38 cellular contexts compared by ENCODE assay signal in the genomic region with DNA sequence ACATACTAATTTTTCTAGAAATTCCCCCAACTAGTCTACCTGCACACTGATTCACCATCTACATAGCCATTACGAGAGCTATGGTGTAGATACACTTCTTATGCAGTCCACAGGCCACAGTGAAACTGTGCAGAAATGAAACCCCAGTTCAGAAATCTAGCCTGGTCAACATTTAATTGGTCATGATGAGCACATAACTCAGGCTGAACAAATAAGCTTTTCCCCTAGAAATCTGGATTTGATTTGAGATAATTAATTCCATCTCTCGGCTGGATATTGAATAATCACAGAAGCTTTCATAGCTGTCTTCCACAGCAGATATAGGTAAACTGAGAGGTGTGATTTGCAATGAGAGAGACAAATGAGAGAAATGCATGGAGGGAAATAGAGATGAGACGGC. TPM values are rescaled to one million over a fixed set of nuclear protein-coding genes. Genes with fewer than 3 reads are reported as not detected.
DNase-seq lines count a peak whose midpoint lies in the region; ATAC-seq and TF ChIP-seq lines count a peak whose summit lies in the region.
"Had no signal": no experiment of that assay in that cellular context is flagged by ENCODE, and none has a peak within 500 bp of the region (broad histone marks: within the 10 kb centered on the region; RNA-seq: fewer than 3 reads in every experiment).

No MANE protein-coding gene starts in this region.

- in situ Hi-C loops in mammary epithelial cell (cut with MboI; ENCODE audit: low sequenced_read_pairs in 2 of 2) = no loop called here

- TF ChIP-seq RAD21 in SK-N-SH (IDR thresholded peaks at IDR 0.05; ENCODE audit: low read length) = no peak

- dilution Hi-C loops in mammary epithelial cell (cut with HindIII; ENCODE audit: low sequenced_read_pairs) = no loop called here

- H3K4me1 ChIP-seq in mammary epithelial cell (ENCODE audit: insufficient read depth, low read length) = peaks cover 42% of the 10 kb centered on the region
- H3K4me1 ChIP-seq in SK-N-SH (ENCODE audit: control insufficient read depth in 1 of 2, insufficient read depth in 2 of 2, low read depth in 1 of 2, low read length in 1 of 2) = peaks cover 0 to 44% of the 10 kb centered on the region in 2 experiments; a peak in 3 of 4 replicates
- H3K4me1 ChIP-seq: breast epithelium, Peyer's patch, prostate gland, right lobe of liver had no signal

- H3K4me3 Mint-ChIP-seq in MCF 10A (ENCODE audit: unreplicated experiment) = no peak overlapping the region
- H3K4me3 Mint-ChIP-seq: activated naive CD4-positive, alpha-beta T cell treated with anti-CD3 and anti-CD28 coated beads, Interleukin-2, amount 50 U/mL, for 24 hours; CD4-positive, alpha-beta T cell; naive thymus-derived CD4-positive, alpha-beta T cell; stimulated activated effector memory CD8-positive, alpha-beta T cell treated with anti-CD3 and anti-CD28 coated beads, Interleukin-12 subunit alpha, Interleukin-12 subunit beta, amount 100 ng/mL, for 72 hours had no signal

- no peak overlapping the region for H2AFZ ChIP-seq in mammary epithelial cell (ENCODE audit: low read depth, low read length)
- H2AFZ ChIP-seq in SK-N-SH (ENCODE audit: low read depth) = no peak overlapping the region

- WGBS in mammary epithelial cell (ENCODE audit: low coverage, missing lambda C conversion rate) = 81% methylated on average over 3 of the region's 3 CpGs
- WGBS in SK-N-SH (ENCODE audit: low lambda C conversion rate) = 30% methylated on average over 3 of the region's 3 CpGs

- H3K27me3 ChIP-seq in mammary epithelial cell (ENCODE audit: insufficient read depth, low read length) (no peaks in the 10 kb centered on the region), SK-N-SH (ENCODE audit: insufficient read depth) (no peaks in the 10 kb centered on the region)
- H3K27me3 ChIP-seq: breast epithelium, dorsolateral prefrontal cortex, esophagus squamous epithelium, Peyer's patch, right lobe of liver, tibial nerve had no signal

- no peaks in the 10 kb centered on the region for H3K27me3 Mint-ChIP-seq in MCF 10A (ENCODE audit: insufficient read depth, unreplicated experiment)
- H3K27me3 Mint-ChIP-seq: activated naive CD4-positive, alpha-beta T cell treated with anti-CD3 and anti-CD28 coated beads, Interleukin-2, amount 50 U/mL, for 24 hours; CD4-positive, alpha-beta T cell; naive thymus-derived CD4-positive, alpha-beta T cell had no signal

- H3K36me3 ChIP-seq in mammary epithelial cell (ENCODE audit: insufficient read depth, low read length) = no peaks in the 10 kb centered on the region
- no peaks in the 10 kb centered on the region for H3K36me3 ChIP-seq in SK-N-SH (replicated peaks in 1 of 2; ENCODE audit: control insufficient read depth in 1 of 2, insufficient read depth in 2 of 2, low read length in 1 of 2)
- H3K36me3 ChIP-seq: breast epithelium, esophagus squamous epithelium, Peyer's patch, prostate gland, right lobe of liver, tibial nerve, WERI-Rb-1 had no signal

- peak; percentile 44 to 60; a peak in 1 of 4 replicates for TF ChIP-seq EP300 in SK-N-SH (IDR thresholded peaks at IDR 0.05; ENCODE audit: borderline replicate concordance in 1 of 2, low read depth in 1 of 2, low read length in 1 of 2)

- POLR2A ChIA-PET in MCF 10A (lab: Yijun Ruan, JAX) (no interaction called here), SK-N-SH (lab: Yijun Ruan, JAX) (no interaction called here)

- intact Hi-C loops in mammary epithelial cell (cut with micrococcal nuclease) (no loop called here), MCF 10A (cut with micrococcal nuclease) (no loop called here)

- no peak overlapping the region for H3K4me3 ChIP-seq in mammary epithelial cell (replicated peaks in 1 of 3; ENCODE audit: insufficient read depth in 1 of 3, low read depth in 2 of 3, low read length in 3 of 3)
- H3K4me3 ChIP-seq in SK-N-SH (ENCODE audit: low read depth in 2 of 2, low read length in 1 of 2) = no peak overlapping the region
- H3K4me3 ChIP-seq in fibroblast of the aortic adventitia (ENCODE audit: low read depth, low read length) = no peak overlapping the region
- H3K4me3 ChIP-seq: breast epithelium, dorsolateral prefrontal cortex, esophagus squamous epithelium, Peyer's patch, prostate gland, right lobe of liver, tibial nerve had no signal

- CTCF ChIA-PET in mammary epithelial cell (lab: Charles Lee; ENCODE audit: low non-redundant PET) (no interaction called here), MCF 10A (lab: Yijun Ruan, JAX) (interaction anchor here (0.5 to 2.0 kb wide), 6 partner anchors 9 to 554 kb away, joined by 3 to 8 read pairs (median 3); no protein-coding TSS in a partner anchor), SK-N-SH (lab: Yijun Ruan, JAX) (no interaction called here)

- BruUV-seq in mammary epithelial cell (replicated peaks; lab: Mats Ljungman, UMichigan) (no TSS peak), MCF 10A (replicated peaks; lab: Mats Ljungman, UMichigan) (no TSS peak)

- TF ChIP-seq CTCF in mammary epithelial cell (conservative IDR thresholded peaks at IDR 0.05 in 1 of 2, IDR thresholded peaks at IDR 0.05 in 1 of 2; ENCODE audit: extremely low read depth in 1 of 2, insufficient read depth in 1 of 2, low read depth in 1 of 2, low read length in 2 of 2) (no peak), MCF 10A (IDR thresholded peaks at IDR 0.05; ENCODE audit: unreplicated experiment) (no peak), SK-N-SH (IDR thresholded peaks at IDR 0.05) (no peak), fibroblast of the aortic adventitia (IDR thresholded peaks at IDR 0.05; ENCODE audit: insufficient read depth, low read length) (no peak)

- peaks cover 21% of the 10 kb centered on the region for H3K4me1 Mint-ChIP-seq in MCF 10A (ENCODE audit: insufficient read depth, unreplicated experiment)
- H3K4me1 Mint-ChIP-seq: activated naive CD4-positive, alpha-beta T cell treated with anti-CD3 and anti-CD28 coated beads, Interleukin-2, amount 50 U/mL, for 24 hours; naive thymus-derived CD4-positive, alpha-beta T cell; stimulated activated effector memory CD8-positive, alpha-beta T cell treated with anti-CD3 and anti-CD28 coated beads, Interleukin-12 subunit alpha, Interleukin-12 subunit beta, amount 100 ng/mL, for 72 hours had no signal

- H3K36me3 Mint-ChIP-seq in MCF 10A (ENCODE audit: insufficient read depth, unreplicated experiment) = no peaks in the 10 kb centered on the region
- H3K36me3 Mint-ChIP-seq: activated naive CD4-positive, alpha-beta T cell treated with anti-CD3 and anti-CD28 coated beads, Interleukin-2, amount 50 U/mL, for 24 hours; naive thymus-derived CD4-positive, alpha-beta T cell; stimulated activated effector memory CD8-positive, alpha-beta T cell treated with anti-CD3 and anti-CD28 coated beads, Interleukin-12 subunit alpha, Interleukin-12 subunit beta, amount 100 ng/mL, for 72 hours had no signal

- DNase-seq in mammary epithelial cell (no peak), MCF 10A (ENCODE audit: unreplicated experiment) (no peak), SK-N-SH (no peak), fibroblast of the aortic adventitia (ENCODE audit: low read depth) (peak; percentile 26), NCI-H146 treated with DMSO at 0.1 percent for 48 hours (lab: John Stamatoyannopoulos, UW; ENCODE audit: unreplicated experiment) (no peak), middle frontal gyrus (ENCODE audit: extremely low spot score, low spot score) (no peak)
- DNase-seq: activated CD4-positive, alpha-beta T cell treated with anti-CD3 and anti-CD28 coated beads for 48 hours; activated CD8-positive, alpha-beta memory T cell treated with anti-CD3 and anti-CD28 coated beads for 24 hours; activated T-cell treated with anti-CD3 and anti-CD28 coated beads for 4 hours; AML-193; amygdala; CD4-positive, alpha-beta T cell; DND-41; dorsolateral prefrontal cortex; esophagus squamous epithelium; glutamatergic neuron; midbrain; naive thymus-derived CD4-positive, alpha-beta T cell; NCI-H1436 treated with DMSO at 0.1 percent for 48 hours; NCI-H2107; NCI-H446; NCI-H748 treated with DMSO at 0.1 percent for 48 hours; Peyer's patch; right lobe of liver; SIG-M5; stimulated activated CD4-positive, alpha-beta T cell treated with anti-CD3 and anti-CD28 coated beads, Interleukin-12 subunit alpha, Interleukin-12 subunit beta, amount 100 ng/mL, for 4 hours; T-helper 9 cell; WERI-Rb-1 had no signal

- no peak overlapping the region for H3K27ac Mint-ChIP-seq in MCF 10A (ENCODE audit: low read depth, unreplicated experiment)
- H3K27ac Mint-ChIP-seq: activated naive CD4-positive, alpha-beta T cell treated with anti-CD3 and anti-CD28 coated beads, Interleukin-2, amount 50 U/mL, for 24 hours; CD4-positive, alpha-beta T cell; naive thymus-derived CD4-positive, alpha-beta T cell; stimulated activated effector memory CD8-positive, alpha-beta T cell treated with anti-CD3 and anti-CD28 coated beads, Interleukin-12 subunit alpha, Interleukin-12 subunit beta, amount 100 ng/mL, for 72 hours had no signal

- H3K9me3 Mint-ChIP-seq in MCF 10A (ENCODE audit: unreplicated experiment) = no peaks in the 10 kb centered on the region
- H3K9me3 Mint-ChIP-seq: CD4-positive, alpha-beta T cell had no signal

- H3K4me2 ChIP-seq in mammary epithelial cell (ENCODE audit: insufficient read depth, low read depth, low read length) = peak overlapping the region; percentile 20
- H3K4me2 ChIP-seq in SK-N-SH = no peak overlapping the region; the same call in 1 of the 2 replicates

- H4K20me1 ChIP-seq in mammary epithelial cell (ENCODE audit: insufficient read depth, low read length) (no peaks in the 10 kb centered on the region), SK-N-SH (ENCODE audit: insufficient read depth) (no peaks in the 10 kb centered on the region)

- H3K27ac ChIP-seq in mammary epithelial cell (ENCODE audit: insufficient read depth, low read depth, low read length) = no peak overlapping the region
- peak overlapping the region; percentile 11 to 72; a peak in 2 of 4 replicates for H3K27ac ChIP-seq in SK-N-SH (ENCODE audit: low read depth in 2 of 2, low read length in 1 of 2)
- H3K27ac ChIP-seq: 22Rv1, breast epithelium, dorsolateral prefrontal cortex, esophagus squamous epithelium, Peyer's patch, prostate gland, right lobe of liver, tibial nerve, WERI-Rb-1 had no signal

- H3K9me3 ChIP-seq in mammary epithelial cell (replicated peaks; ENCODE audit: insufficient read depth, low read length) = no peaks in the 10 kb centered on the region
- no peaks in the 10 kb centered on the region for H3K9me3 ChIP-seq in SK-N-SH
- H3K9me3 ChIP-seq: breast epithelium, esophagus squamous epithelium, Peyer's patch, prostate gland, right lobe of liver, tibial nerve had no signal

- peaks cover 54% of the 10 kb centered on the region for H3F3A ChIP-seq in SK-N-SH (replicated peaks; ENCODE audit: insufficient read depth)

- H3K9ac ChIP-seq in mammary epithelial cell (ENCODE audit: insufficient read depth, low read length) (no peak overlapping the region), SK-N-SH (no peak overlapping the region)

- no peaks in the 10 kb centered on the region for H3K79me2 ChIP-seq in mammary epithelial cell (ENCODE audit: insufficient read depth, low read length)
- H3K79me2 ChIP-seq in SK-N-SH (ENCODE audit: insufficient read depth) = no peaks in the 10 kb centered on the region

- no peak for ATAC-seq in GM21737 (IDR thresholded peaks at IDR 0.05; ENCODE audit: unreplicated experiment)
- ATAC-seq in GM18907 (IDR thresholded peaks at IDR 0.05; ENCODE audit: unreplicated experiment) = no peak
- ATAC-seq: naive thymus-derived CD4-positive, alpha-beta T cell; right lobe of liver; stimulated activated effector memory CD8-positive, alpha-beta T cell treated with anti-CD3 and anti-CD28 coated beads, Interleukin-12 subunit alpha, Interleukin-12 subunit beta, amount 100 ng/mL, for 72 hours had no signal

- H3K9me2 ChIP-seq in SK-N-SH = no peaks in the 10 kb centered on the region

RNA-seq across cellular contexts. Expression of gene TINAG, which starts 22.6 kb away (rescaled TPM):
- total RNA-seq in mammary epithelial cell (not detected), MCF 10A (2022) (not detected in 2 replicates), fibroblast of the aortic adventitia (ENCODE audit: low replicate concordance) (not detected in 2 replicates)
- polyA plus RNA-seq in mammary epithelial cell (not detected), SK-N-SH (2012; rRNA removed) (0.13 and 0.29 TPM in 2 replicates)
- not detected for polyA minus RNA-seq in mammary epithelial cell
- 0.24 and 0.51 TPM in 2 replicates for polyA plus RNA-seq in SK-N-SH (2012; cell fraction: cytosol; rRNA removed)
- 0.14 and 0.25 TPM in 2 replicates for polyA plus RNA-seq in SK-N-SH (2012; cell fraction: nucleus; rRNA removed)
- total RNA-seq: breast epithelium; CD4-positive, alpha-beta T cell; chondrocyte; esophagus squamous epithelium; liver; naive thymus-derived CD4-positive, alpha-beta T cell; prostate gland; right lobe of liver had no signal
- polyA plus RNA-seq: liver; naive thymus-derived CD4-positive, alpha-beta T cell had no signal
